ENCODE assay signal across 1 cellular context in genomic region chr11:44839458-44840084, GRCh38.
TF ChIP-seq lines count a peak whose summit lies in the region.

No MANE protein-coding gene starts in this region.

TF ChIP-seq in H1, 55 proteins besides CTCF, POLR2A, EP300 and RAD21:
- TF ChIP-seq TAF7 (optimal IDR thresholded peaks at IDR 0.05; ENCODE audit: borderline replicate concordance, low read depth, low read length) (no peak), JUN (IDR thresholded peaks at IDR 0.05; ENCODE audit: low read depth, low read length) (no peak), BRCA1 (IDR thresholded peaks at IDR 0.05; ENCODE audit: low read depth, low read length) (no peak), POU5F1 (IDR thresholded peaks at IDR 0.05; ENCODE audit: low read depth, low read length) (no peak), HDAC6 (IDR thresholded peaks at IDR 0.05; ENCODE audit: low read depth, low read length) (no peak), CTBP2 (IDR thresholded peaks at IDR 0.05; ENCODE audit: borderline replicate concordance, insufficient read depth, insufficient read length, low read length) (no peak)
